In genomic region chr9:100590481-100590880, GRCh38 we compare ENCODE assay signal across 21 cellular contexts. TPM values are rescaled to one million over a fixed set of nuclear protein-coding genes. Genes with fewer than 3 reads are reported as not detected.
A peak's percentile ranks its signal among the peaks of the same experiment; 100 is the strongest.
DNase-seq lines count a peak whose midpoint lies in the region; ATAC-seq, FAIRE-seq and TF ChIP-seq lines count a peak whose summit lies in the region.
"Had no signal": no experiment of that assay in that cellular context is flagged by ENCODE, and none has a peak within 500 bp of the region (broad histone marks: within the 10 kb centered on the region; RNA-seq: fewer than 3 reads in every experiment).

No MANE protein-coding gene starts in this region.

- peaks cover 16% of the 10 kb centered on the region for H3K4me1 ChIP-seq in osteoblast (ENCODE audit: insufficient read depth, low read length)
- H3K4me1 ChIP-seq in gastroesophageal sphincter, result peaks cover 0 to 2% (median 0%) of the 10 kb centered on the region in 3 donors
- no peaks in the 10 kb centered on the region for H3K4me1 ChIP-seq in uterus

- H3K79me2 ChIP-seq in osteoblast (ENCODE audit: insufficient read depth, low read length), result no peaks in the 10 kb centered on the region

- no peak for FAIRE-seq in RCC 7860 (lab: Jason Lieb, UNC)
- FAIRE-seq: frontal cortex had no signal

- H3K4me3 ChIP-seq in dorsolateral prefrontal cortex, result no peak overlapping the region
- no peak overlapping the region for H3K4me3 ChIP-seq in osteoblast (ENCODE audit: insufficient read depth, low read length)
- no peak overlapping the region for H3K4me3 ChIP-seq in gastroesophageal sphincter
- no peak overlapping the region for H3K4me3 ChIP-seq in uterus
- H3K4me3 ChIP-seq: SJCRH30 had no signal

- H3K27me3 ChIP-seq in dorsolateral prefrontal cortex (no peaks in the 10 kb centered on the region), osteoblast (ENCODE audit: insufficient read depth, low read length) (no peaks in the 10 kb centered on the region), gastroesophageal sphincter (no peaks in the 10 kb centered on the region), uterus (no peaks in the 10 kb centered on the region)
- H3K27me3 ChIP-seq: SJCRH30 had no signal

- no peaks in the 10 kb centered on the region for H3K36me3 ChIP-seq in osteoblast (ENCODE audit: insufficient read depth, low read length)
- H3K36me3 ChIP-seq in gastroesophageal sphincter, result peaks cover 0 to 8% of the 10 kb centered on the region in 2 donors
- no peaks in the 10 kb centered on the region for H3K36me3 ChIP-seq in uterus
- H3K36me3 ChIP-seq: SJCRH30 had no signal

- H2AFZ ChIP-seq in osteoblast (ENCODE audit: low read length), result no peak overlapping the region

- DNase-seq in AG20443 (ENCODE audit: low spot score), result peak; percentile 44
- peak; percentile 34 for DNase-seq in RCC 7860 (ENCODE audit: low spot score)
- DNase-seq in dorsolateral prefrontal cortex, result no peak
- DNase-seq in osteoblast (ENCODE audit: insufficient read length, low spot score, missing footprints), result peak; percentile 75
- DNase-seq in hippocampal formation (lab: John Stamatoyannopoulos, UW), result no peak
- DNase-seq in GM13977 (ENCODE audit: low spot score), result no peak
- no peak for DNase-seq in uterus
- DNase-seq: ACHN; activated CD8-positive, alpha-beta memory T cell treated with anti-CD3 and anti-CD28 coated beads for 24 hours; activated naive CD8-positive, alpha-beta T cell treated with anti-CD3 and anti-CD28 coated beads, Interleukin-2, amount 10 ng/mL, durations not matched to agents 7 days and 5 days; central memory CD4-positive, alpha-beta T cell; effector CD8-positive, alpha-beta T cell; left colon; NCI-H1417; NCI-H69; SJCRH30; trophoblast cell had no signal

- TF ChIP-seq EP300 in gastroesophageal sphincter (IDR thresholded peaks at IDR 0.05), result no peak

- in situ Hi-C loops in GM13977 (cut with MboI; ENCODE audit: low pct_unique_long_range_greater_than_20kb, low sequenced_read_pairs, unreplicated experiment), result loop anchor here (25.0 kb wide), 2 partner anchors 253 to 1428 kb away; no protein-coding TSS in a partner anchor

- ATAC-seq in gastroesophageal sphincter, result no peak
- ATAC-seq: activated CD4-positive, CD25-positive, alpha-beta regulatory T cell treated with anti-CD3 and anti-CD28 coated beads, Interleukin-2, amount 50 U/mL, for 24 hours; left colon; stimulated activated memory B cell treated with anti-CD40 and anti-IgM and Interleukin-4, amounts not matched to agents 10 μg/mL and 1 μg/mL and 100 μg/mL, for 72 hours had no signal

- no peak for TF ChIP-seq POLR2A in gastroesophageal sphincter (IDR thresholded peaks at IDR 0.05)
- no peak for TF ChIP-seq POLR2A in uterus (IDR thresholded peaks at IDR 0.05)

- TF ChIP-seq CTCF in dorsolateral prefrontal cortex (IDR thresholded peaks at IDR 0.05 in 54 of 56, conservative IDR thresholded peaks at IDR 0.05 in 2 of 56; ENCODE audit: low read depth in 1 of 56, partially characterized antibody in 56 of 56) (no peak), osteoblast (IDR thresholded peaks at IDR 0.05; ENCODE audit: extremely low read depth, low read depth, low read length) (no peak), gastroesophageal sphincter (IDR thresholded peaks at IDR 0.05) (no peak), GM13977 (IDR thresholded peaks at IDR 0.05; ENCODE audit: extremely low read depth, insufficient read depth, missing control alignments) (no peak), uterus (IDR thresholded peaks at IDR 0.05) (no peak)

- intact Hi-C loops in dorsolateral prefrontal cortex (cut with DNase I), result loop anchor here (10.0 kb wide), 3 partner anchors 96 to 566 kb away; partner anchors contain the start of gene TMEFF1 (in 1 of the 2)
- intact Hi-C loops in uterus (cut with DNase I; ENCODE audit: low total_unique reads), result no loop called here

- H3K9me3 ChIP-seq in osteoblast (ENCODE audit: low read depth, low read length), result no peaks in the 10 kb centered on the region
- H3K9me3 ChIP-seq in gastroesophageal sphincter, result no peaks in the 10 kb centered on the region
- no peaks in the 10 kb centered on the region for H3K9me3 ChIP-seq in uterus
- H3K9me3 ChIP-seq: SJCRH30 had no signal

- no peaks in the 10 kb centered on the region for H4K20me1 ChIP-seq in osteoblast (ENCODE audit: insufficient read depth, low read length)

- H3K27ac ChIP-seq in dorsolateral prefrontal cortex (peak overlapping the region in 52 of 59 donors; percentile 3 to 85 (median 73)), osteoblast (ENCODE audit: low read depth, low read length) (peak overlapping the region; percentile 7), gastroesophageal sphincter (no peak overlapping the region), uterus (no peak overlapping the region)
- H3K27ac ChIP-seq: SJCRH30 had no signal

- peak overlapping the region; percentile 6 for H3K4me2 ChIP-seq in osteoblast (ENCODE audit: insufficient read depth, low read length)

- WGBS in gastroesophageal sphincter (ENCODE audit: low coverage in 1 of 2), 2 donors, result 0 to 39% methylated on average over 1 to 2 of the region's 2 CpGs

RNA-seq across cellular contexts. Expression of gene CAVIN4, which starts 12.6 kb away (rescaled TPM):
- total RNA-seq in dorsolateral prefrontal cortex (1 to 10 TPM; 2.1 to 7.0 (median 4.3) TPM), osteoblast (1.4 and 1.5 TPM in 2 replicates), gastroesophageal sphincter (1 to 10 TPM in 1 of 4 donors, under 1 TPM in 3; 0.27 to 1.3 (median 0.67) TPM), uterus (1 to 10 TPM in 1 of 4 donors, under 1 TPM in 2, not detected in 1; 0.26 to 2.1 (median 0.64) TPM)

Comparison
In these comparisons a context has a peak if more than half of its experiments do, and no peak if none do; other contexts are left out.
1. DNase-seq: peak in AG20443 (single experiment), RCC 7860 (single experiment) and osteoblast (single experiment); none in dorsolateral prefrontal cortex (0 of 10), hippocampal formation (0 of 2), GM13977 (single experiment) and uterus (0 of 2).
2. H3K27ac ChIP-seq: peak in dorsolateral prefrontal cortex (52 of 59) and osteoblast (single experiment); none in gastroesophageal sphincter (0 of 4) and uterus (0 of 2).